ENCODE assay signal across 8 cellular contexts in the genomic region with DNA sequence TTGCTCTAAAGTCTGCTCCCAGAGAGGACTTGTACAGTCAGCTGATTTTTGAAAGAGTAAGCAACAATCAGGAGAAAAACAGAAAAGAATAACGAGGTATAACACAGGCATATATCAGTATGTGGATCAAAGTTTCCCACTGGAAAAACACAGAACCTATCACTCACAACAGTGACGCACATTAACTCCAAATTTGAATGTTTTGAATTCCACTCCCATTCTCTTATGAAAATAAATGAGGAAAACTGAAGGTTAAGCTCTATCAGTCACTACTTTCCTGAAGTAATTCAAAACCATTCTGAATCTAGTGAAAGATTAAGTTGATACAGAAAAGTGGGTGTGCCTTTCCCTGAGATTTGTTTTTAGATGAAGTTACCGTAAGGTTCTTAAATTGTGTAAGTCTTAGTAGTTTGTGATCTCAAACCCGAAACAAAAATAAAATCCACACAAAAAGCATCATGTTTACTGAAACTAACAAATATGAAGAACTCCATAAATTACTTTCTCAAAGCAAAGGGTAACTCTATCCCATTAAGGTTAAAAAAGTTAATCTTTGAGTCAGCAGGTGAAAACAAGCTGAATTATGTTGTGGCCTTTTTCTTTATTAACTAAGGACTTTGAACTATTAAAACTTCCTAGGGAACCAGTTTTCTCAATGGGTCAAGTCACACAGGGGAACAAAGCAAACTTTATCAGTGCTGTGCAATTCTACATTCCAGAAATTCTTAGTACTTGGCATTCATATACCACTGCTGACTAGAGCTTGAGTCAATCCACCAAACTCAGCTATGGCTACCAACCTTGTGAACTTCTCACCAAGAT.
DNase-seq lines count a peak whose midpoint lies in the region; ATAC-seq and TF ChIP-seq lines count a peak whose summit lies in the region.

No MANE protein-coding gene starts in this region.

- TF ChIP-seq POLR2A in sigmoid colon (IDR thresholded peaks at IDR 0.05) = no peak

- peak overlapping the region; percentile 57 to 58 for H3K27ac ChIP-seq in ascending aorta
- H3K27ac ChIP-seq in left ventricle myocardium inferior (replicated peaks) = peak overlapping the region; percentile 72
- H3K27ac ChIP-seq in sigmoid colon = peak overlapping the region; percentile 28 to 73 (median 50)

- TF ChIP-seq EP300 in sigmoid colon (IDR thresholded peaks at IDR 0.05) = no peak

- DNase-seq in HCEC 1CT (peak; percentile 83), ascending aorta (ENCODE audit: low spot score in 2 of 2) (no peak), left ventricle myocardium inferior (no peak), sigmoid colon (no peak), NCI-H146 (lab: John Stamatoyannopoulos, UW) (no peak), cerebellar nuclear complex (lab: John Stamatoyannopoulos, UW) (no peak)
- DNase-seq in NK-92 treated with Interleukin-12 subunit alpha and Interleukin-12 subunit beta, amount 100 ng/mL, for 24 hours (lab: John Stamatoyannopoulos, UW) = no peak

- TF ChIP-seq CTCF in ascending aorta (IDR thresholded peaks at IDR 0.05) (no peak), left ventricle myocardium inferior (IDR thresholded peaks at IDR 0.05; ENCODE audit: borderline replicate concordance) (no peak), sigmoid colon (IDR thresholded peaks at IDR 0.05) (no peak)

- H3K27me3 ChIP-seq in ascending aorta = no peaks in the 10 kb centered on the region
- no peaks in the 10 kb centered on the region for H3K27me3 ChIP-seq in left ventricle myocardium inferior (ENCODE audit: low read depth)
- no peaks in the 10 kb centered on the region for H3K27me3 ChIP-seq in sigmoid colon

- intact Hi-C loops in ascending aorta (cut with DNase I) = loop anchor here (2.0 kb wide), 1 partner anchor 16 kb away; no protein-coding TSS in a partner anchor
- intact Hi-C loops in left ventricle myocardium inferior (cut with micrococcal nuclease) = no loop called here
- intact Hi-C loops in sigmoid colon (cut with DNase I) = loop anchor here (2.0 kb wide), 1 partner anchor 16 kb away; no protein-coding TSS in a partner anchor

- no peak for ATAC-seq in HG03520 (IDR thresholded peaks at IDR 0.05; ENCODE audit: unreplicated experiment)

- 43 to 63% methylated on average over 4 of the region's 4 CpGs for WGBS in sigmoid colon, 2 donors

- peak overlapping the region in 1 of 2 donors; percentile 2 for H3K4me3 ChIP-seq in ascending aorta
- H3K4me3 ChIP-seq in left ventricle myocardium inferior = peak overlapping the region; percentile 38
- H3K4me3 ChIP-seq in sigmoid colon = no peak overlapping the region

- H3K4me1 ChIP-seq in ascending aorta (peaks cover 0 to 32% of the 10 kb centered on the region in 2 donors), left ventricle myocardium inferior (peaks cover 97% of the 10 kb centered on the region), sigmoid colon (peaks cover 0 to 65% (median 18%) of the 10 kb centered on the region in 4 donors)

- H3K9me3 ChIP-seq in ascending aorta (no peaks in the 10 kb centered on the region), left ventricle myocardium inferior (replicated peaks) (no peaks in the 10 kb centered on the region), sigmoid colon (no peaks in the 10 kb centered on the region)

- H3K36me3 ChIP-seq in ascending aorta (no peaks in the 10 kb centered on the region), left ventricle myocardium inferior (peaks cover 24% of the 10 kb centered on the region), sigmoid colon (peaks cover 0 to 11% (median 0%) of the 10 kb centered on the region in 4 donors)
